Comparison of ENCODE assay signal across 1 cellular context in genomic region chr19:43362745-43363144, GRCh38.
TF ChIP-seq lines count a peak whose summit lies in the region.

No MANE protein-coding gene starts in this region.

TF ChIP-seq in H1, 55 proteins besides CTCF, POLR2A, EP300 and RAD21 (continued from another document):
- no peak for TF ChIP-seq ATF2 (IDR thresholded peaks at IDR 0.05; ENCODE audit: low read length)
- no peak for TF ChIP-seq YY1 (IDR thresholded peaks at IDR 0.05; ENCODE audit: low read depth, low read length)
- no peak for TF ChIP-seq PHF8 (conservative IDR thresholded peaks at IDR 0.05; ENCODE audit: low read depth, low read length)
- TF ChIP-seq, protein P1, sequence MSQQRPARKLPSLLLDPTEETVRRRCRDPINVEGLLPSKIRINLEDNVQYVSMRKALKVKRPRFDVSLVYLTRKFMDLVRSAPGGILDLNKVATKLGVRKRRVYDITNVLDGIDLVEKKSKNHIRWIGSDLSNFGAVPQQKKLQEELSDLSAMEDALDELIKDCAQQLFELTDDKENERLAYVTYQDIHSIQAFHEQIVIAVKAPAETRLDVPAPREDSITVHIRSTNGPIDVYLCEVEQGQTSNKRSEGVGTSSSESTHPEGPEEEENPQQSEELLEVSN (IDR thresholded peaks at IDR 0.05) = no peak
- no peak for TF ChIP-seq ZNF274 (IDR thresholded peaks at IDR 0.05; ENCODE audit: borderline replicate concordance, extremely low read depth, low read length)
- TF ChIP-seq RNF2 (IDR thresholded peaks at IDR 0.05; ENCODE audit: borderline replicate concordance, low read depth, low read length, missing control alignments, poor library complexity, severe bottlenecking) = no peak
- TF ChIP-seq RXRA (IDR thresholded peaks at IDR 0.05; ENCODE audit: insufficient read depth, low read depth, low read length) = no peak
- no peak for TF ChIP-seq POLR2AphosphoS5 (IDR thresholded peaks at IDR 0.05; ENCODE audit: low read depth, low read length)
- TF ChIP-seq CTBP2 (IDR thresholded peaks at IDR 0.05; ENCODE audit: borderline replicate concordance, insufficient read depth, insufficient read length, low read length) = no peak
- TF ChIP-seq GABPA (IDR thresholded peaks at IDR 0.05; ENCODE audit: borderline replicate concordance, insufficient read depth, low read length) = no peak
- no peak for TF ChIP-seq FOSL1 (IDR thresholded peaks at IDR 0.05; ENCODE audit: insufficient read depth, low read depth, low read length)
